In the genomic region with DNA sequence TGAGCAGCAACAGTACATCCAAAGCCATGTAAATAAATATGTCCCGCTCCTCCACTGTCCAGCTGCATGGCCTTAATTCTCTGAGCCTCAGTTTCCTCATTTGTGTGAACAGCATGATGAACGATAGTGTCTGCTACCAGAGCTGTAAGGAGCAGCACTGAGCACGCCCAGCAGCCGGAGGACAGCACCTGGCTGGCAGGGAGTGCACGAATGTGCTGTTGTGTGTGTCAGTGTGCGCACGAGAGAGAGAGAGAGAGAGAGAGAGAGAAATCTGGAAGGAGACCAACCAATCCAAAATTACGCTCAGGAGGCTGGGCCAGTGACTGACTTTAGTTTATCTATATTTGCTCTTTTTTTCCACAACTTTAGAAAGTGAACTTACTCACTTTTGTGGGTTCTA, we compare ENCODE assay signal across 22 cellular contexts. TPM values are rescaled to one million over a fixed set of nuclear protein-coding genes. Genes with fewer than 3 reads are reported as not detected.
A peak's percentile ranks its signal among the peaks of the same experiment; 100 is the strongest.
DNase-seq lines count a peak whose midpoint lies in the region; ATAC-seq, FAIRE-seq and TF ChIP-seq lines count a peak whose summit lies in the region.
"Had no signal": no experiment of that assay in that cellular context is flagged by ENCODE, and none has a peak within 500 bp of the region (broad histone marks: within the 10 kb centered on the region; RNA-seq: fewer than 3 reads in every experiment).

No MANE protein-coding gene starts in this region.

- no peak for TF ChIP-seq EP300 in suprapubic skin (IDR thresholded peaks at IDR 0.05)

- WGBS in suprapubic skin = 68% methylated on average over 8 of the region's 8 CpGs

- H3K4me3 ChIP-seq in RWPE2 (ENCODE audit: severe bottlenecking) = no peak overlapping the region
- H3K4me3 ChIP-seq in keratinocyte (ENCODE audit: control insufficient read depth in 2 of 3, extremely low read depth in 1 of 3, insufficient read depth in 2 of 3, low read depth in 1 of 3, low read length in 3 of 3) = no peak overlapping the region
- no peak overlapping the region for H3K4me3 ChIP-seq in suprapubic skin
- H3K4me3 ChIP-seq: lower lobe of right lung, smooth muscle cell had no signal

- no peak for TF ChIP-seq CTCF in RWPE2 (IDR thresholded peaks at IDR 0.05; ENCODE audit: poor library complexity, severe bottlenecking)
- TF ChIP-seq CTCF in keratinocyte (optimal IDR thresholded peaks at IDR 0.05 in 1 of 3, IDR thresholded peaks at IDR 0.05 in 1 of 3, conservative IDR thresholded peaks at IDR 0.05 in 1 of 3; ENCODE audit: extremely low read depth in 1 of 3, insufficient read depth in 2 of 3, low read length in 3 of 3) = peak in 1 of 3 experiments; percentile 16
- no peak for TF ChIP-seq CTCF in suprapubic skin (IDR thresholded peaks at IDR 0.05)

- H3K9me3 ChIP-seq in RWPE2 (ENCODE audit: severe bottlenecking) (no peaks in the 10 kb centered on the region), keratinocyte (ENCODE audit: control insufficient read depth, low read depth, low read length) (no peaks in the 10 kb centered on the region), suprapubic skin (no peaks in the 10 kb centered on the region)
- H3K9me3 ChIP-seq: lower lobe of right lung, SK-N-SH had no signal

- H3K9me1 ChIP-seq in keratinocyte (ENCODE audit: control insufficient read depth, extremely low read depth, insufficient read depth, low read length) = no peaks in the 10 kb centered on the region

- H3K27ac ChIP-seq in RWPE2 (ENCODE audit: poor library complexity, severe bottlenecking) = no peak overlapping the region
- peak overlapping the region; percentile 65 for H3K27ac ChIP-seq in keratinocyte (ENCODE audit: control insufficient read depth, insufficient read depth, low read length)
- H3K27ac ChIP-seq in suprapubic skin = peak overlapping the region; percentile 44
- H3K27ac ChIP-seq: lower lobe of right lung had no signal

- no peak for ATAC-seq in RWPE2 (ENCODE audit: low read depth)
- no peak for ATAC-seq in GM19023 (IDR thresholded peaks at IDR 0.05; ENCODE audit: unreplicated experiment)
- ATAC-seq: activated CD4-positive, alpha-beta T cell treated with anti-CD3 and anti-CD28 coated beads for 36 hours; lower lobe of right lung; natural killer cell treated with Interleukin-12 subunit alpha and Interleukin-12 subunit beta and Interleukin-15 and Interleukin-18, amount 100 ng/mL, for 72 hours had no signal

- TF ChIP-seq POLR2A in suprapubic skin (IDR thresholded peaks at IDR 0.05) = no peak

- DNase-seq in NCI-H1694 (lab: John Stamatoyannopoulos, UW) (peak; percentile 35), RWPE2 (ENCODE audit: low spot score) (peak; percentile 36), keratinocyte (ENCODE audit: low read depth, low spot score) (no peak), suprapubic skin (ENCODE audit: low spot score in 2 of 2) (peak in 1 of 2 donors; percentile 56), NCI-H774 (lab: John Stamatoyannopoulos, UW) (no peak), GM03348 (ENCODE audit: low spot score) (no peak)
- DNase-seq: activated CD4-positive, alpha-beta T cell treated with anti-CD3 and anti-CD28 coated beads for 36 hours; activated gamma-delta T cell; cerebellar nuclear complex; EL; H7; lower lobe of right lung; NCI-H1092 treated with DMSO at 0.1 percent for 48 hours; NCI-H1930; NCI-H226; retina; RPMI8226; SK-N-SH had no signal

- H3K27me3 ChIP-seq in RWPE2 (ENCODE audit: insufficient read depth, poor library complexity, severe bottlenecking) (no peaks in the 10 kb centered on the region), keratinocyte (ENCODE audit: control insufficient read depth, extremely low read depth, insufficient read depth, low read length) (no peaks in the 10 kb centered on the region), suprapubic skin (no peaks in the 10 kb centered on the region)

- H4K20me1 ChIP-seq in keratinocyte (ENCODE audit: control insufficient read depth, extremely low read depth, insufficient read depth, low read length) = no peaks in the 10 kb centered on the region

- peak; percentile 73 for FAIRE-seq in keratinocyte (lab: Jason Lieb, UNC)
- FAIRE-seq: islet of Langerhans had no signal

- peaks cover 26% of the 10 kb centered on the region for H3K4me1 ChIP-seq in RWPE2 (ENCODE audit: insufficient read depth, poor library complexity, severe bottlenecking)
- peaks cover 48% of the 10 kb centered on the region for H3K4me1 ChIP-seq in keratinocyte (ENCODE audit: control insufficient read depth, extremely low read depth, insufficient read depth, low read length)
- peaks cover 63% of the 10 kb centered on the region for H3K4me1 ChIP-seq in suprapubic skin

- H3K36me3 ChIP-seq in RWPE2 (ENCODE audit: low read depth) (no peaks in the 10 kb centered on the region), keratinocyte (ENCODE audit: control insufficient read depth in 2 of 2, extremely low read depth in 1 of 2, insufficient read depth in 2 of 2, low read length in 2 of 2) (no peaks in the 10 kb centered on the region), suprapubic skin (no peaks in the 10 kb centered on the region)
- H3K36me3 ChIP-seq: lower lobe of right lung had no signal

- H3K4me2 ChIP-seq in keratinocyte (ENCODE audit: control insufficient read depth, extremely low read depth, insufficient read depth, low read depth, low read length) = no peak overlapping the region
- H3K4me2 ChIP-seq: SK-N-SH, smooth muscle cell had no signal

- no peak overlapping the region for H2AFZ ChIP-seq in keratinocyte (ENCODE audit: control insufficient read depth, low read length)

- dilution Hi-C loops in keratinocyte (cut with MboI; ENCODE audit: extremely low pct_ligation_motif_present, low sequenced_read_pairs) = no loop called here

- H3K9ac ChIP-seq in keratinocyte (ENCODE audit: control insufficient read depth, extremely low read depth, insufficient read depth, low read length) = no peak overlapping the region
- H3K9ac ChIP-seq: SK-N-SH had no signal

- H3K79me2 ChIP-seq in keratinocyte (ENCODE audit: control insufficient read depth, insufficient read depth, low read length) = no peaks in the 10 kb centered on the region

RNA-seq across cellular contexts. Expression of gene PLXNA1, which starts 26.6 kb away (rescaled TPM):
- polyA plus RNA-seq in keratinocyte = 38.4 to 61.2 TPM (median 55.7 TPM) in 3 replicates
- 19.4 TPM for polyA plus RNA-seq in keratinocyte (2011; ENCODE audit: low read depth)
- 12.7 and 21.0 TPM in 2 replicates for polyA plus RNA-seq in keratinocyte (2011; cell fraction: cytosol; rRNA removed)
- 125 and 160 TPM in 2 replicates for polyA plus RNA-seq in keratinocyte (2011; cell fraction: nucleus; rRNA removed)
- 14.8 and 74.0 TPM in 2 replicates for polyA plus RNA-seq in keratinocyte (2012; ENCODE audit: low replicate concordance)
- 150 to 269 TPM (median 153 TPM) in 3 replicates for polyA minus RNA-seq in keratinocyte
- 70.6 TPM for polyA minus RNA-seq in keratinocyte (2011; cell fraction: cytosol; rRNA and poly(A)+ RNA removed)
- polyA minus RNA-seq in keratinocyte (2011; cell fraction: nucleus; rRNA and poly(A)+ RNA removed) = 237 and 238 TPM in 2 replicates
- 10 to 100 TPM; 48.4 to 77.9 (median 59.4) TPM for total RNA-seq in suprapubic skin

Comparison
In these comparisons a context has a peak if more than half of its experiments do, and no peak if none do; other contexts are left out.
1. DNase-seq: peak in NCI-H1694 (single experiment) and RWPE2 (single experiment); none in keratinocyte (single experiment), NCI-H774 (single experiment) and GM03348 (single experiment).